ENCODE assay signal across 32 cellular contexts in genomic region chrX:80004458-80004857, GRCh38. TPM values are rescaled to one million over a fixed set of nuclear protein-coding genes. Genes with fewer than 3 reads are reported as not detected.
"Had no signal": no experiment of that assay in that cellular context is flagged by ENCODE, and none has a peak within 500 bp of the region (broad histone marks: within the 10 kb centered on the region; RNA-seq: fewer than 3 reads in every experiment).

No MANE protein-coding gene starts in this region.

- H3K4me1 Mint-ChIP-seq: stimulated activated effector memory CD8-positive, alpha-beta T cell treated with anti-CD3 and anti-CD28 coated beads, Interleukin-12 subunit alpha, Interleukin-12 subunit beta, amount 100 ng/mL, for 72 hours; stimulated activated memory B cell treated with anti-CD40 and anti-IgM and Interleukin-4, amounts not matched to agents 10 μg/mL and 1 μg/mL and 100 μg/mL, for 72 hours; stimulated activated naive B cell treated with anti-CD40 and anti-IgM and Interleukin-4, amounts not matched to agents 10 μg/mL and 1 μg/mL and 100 μg/mL, for 72 hours; stimulated activated naive CD8-positive, alpha-beta T cell treated with anti-CD3 and anti-CD28 coated beads, Interleukin-15, amount 100 ng/mL, for 72 hours had no signal

- H3K27ac Mint-ChIP-seq: stimulated activated effector memory CD8-positive, alpha-beta T cell treated with anti-CD3 and anti-CD28 coated beads, Interleukin-12 subunit alpha, Interleukin-12 subunit beta, amount 100 ng/mL, for 72 hours; stimulated activated memory B cell treated with anti-CD40 and anti-IgM and Interleukin-4, amounts not matched to agents 10 μg/mL and 1 μg/mL and 100 μg/mL, for 72 hours; stimulated activated naive B cell treated with anti-CD40 and anti-IgM and Interleukin-4, amounts not matched to agents 10 μg/mL and 1 μg/mL and 100 μg/mL, for 72 hours; stimulated activated naive CD8-positive, alpha-beta T cell treated with anti-CD3 and anti-CD28 coated beads, Interleukin-15, amount 100 ng/mL, for 72 hours; stimulated activated naive CD8-positive, alpha-beta T cell treated with anti-CD3 and anti-CD28 coated beads, Interleukin-15, Interleukin-2, amounts not matched to agents 100 ng/mL and 50 ng/mL, for 24 hours; type B pancreatic cell had no signal

- H3K4me3 ChIP-seq: stomach, suprapubic skin, testis, thoracic aorta, thyroid gland, tibial artery, tibial nerve, transverse colon, upper lobe of left lung, upper lobe of right lung, uterus, vagina had no signal

- H3K27me3 Mint-ChIP-seq: stimulated activated memory B cell treated with anti-CD40 and anti-IgM and Interleukin-4, amounts not matched to agents 10 μg/mL and 1 μg/mL and 100 μg/mL, for 72 hours; stimulated activated naive B cell treated with anti-CD40 and anti-IgM and Interleukin-4, amounts not matched to agents 10 μg/mL and 1 μg/mL and 100 μg/mL, for 72 hours; stimulated activated naive CD8-positive, alpha-beta T cell treated with anti-CD3 and anti-CD28 coated beads, Interleukin-15, amount 100 ng/mL, for 72 hours; stimulated activated naive CD8-positive, alpha-beta T cell treated with anti-CD3 and anti-CD28 coated beads, Interleukin-15, Interleukin-2, amounts not matched to agents 100 ng/mL and 50 ng/mL, for 24 hours; type B pancreatic cell had no signal

- H3K36me3 ChIP-seq: stomach, suprapubic skin, thoracic aorta, thyroid gland, tibial artery, tibial nerve, transverse colon, upper lobe of left lung, upper lobe of right lung, uterus, vagina had no signal

- H3K9me3 ChIP-seq: stomach, suprapubic skin, testis, thoracic aorta, thyroid gland, tibial artery, tibial nerve, transverse colon, upper lobe of left lung, upper lobe of right lung, uterus, vagina had no signal

- H3K36me3 Mint-ChIP-seq: stimulated activated effector memory CD8-positive, alpha-beta T cell treated with anti-CD3 and anti-CD28 coated beads, Interleukin-12 subunit alpha, Interleukin-12 subunit beta, amount 100 ng/mL, for 72 hours; stimulated activated memory B cell treated with anti-CD40 and anti-IgM and Interleukin-4, amounts not matched to agents 10 μg/mL and 1 μg/mL and 100 μg/mL, for 72 hours; stimulated activated naive B cell treated with anti-CD40 and anti-IgM and Interleukin-4, amounts not matched to agents 10 μg/mL and 1 μg/mL and 100 μg/mL, for 72 hours; type B pancreatic cell had no signal

- H3K27ac ChIP-seq: stomach, suprapubic skin, testis, thoracic aorta, thyroid gland, tibial artery, tibial nerve, transverse colon, upper lobe of left lung, upper lobe of right lung, uterus, vagina had no signal

- H3K9me3 Mint-ChIP-seq: stimulated activated effector memory CD8-positive, alpha-beta T cell treated with anti-CD3 and anti-CD28 coated beads, Interleukin-12 subunit alpha, Interleukin-12 subunit beta, amount 100 ng/mL, for 72 hours; stimulated activated memory B cell treated with anti-CD40 and anti-IgM and Interleukin-4, amounts not matched to agents 10 μg/mL and 1 μg/mL and 100 μg/mL, for 72 hours; stimulated activated naive CD8-positive, alpha-beta T cell treated with anti-CD3 and anti-CD28 coated beads, Interleukin-15, amount 100 ng/mL, for 72 hours; stimulated activated naive CD8-positive, alpha-beta T cell treated with anti-CD3 and anti-CD28 coated beads, Interleukin-15, Interleukin-2, amounts not matched to agents 100 ng/mL and 50 ng/mL, for 24 hours; type B pancreatic cell had no signal

- ATAC-seq: stimulated activated effector memory CD8-positive, alpha-beta T cell treated with anti-CD3 and anti-CD28 coated beads, Interleukin-12 subunit alpha, Interleukin-12 subunit beta, amount 100 ng/mL, for 72 hours; stimulated activated memory B cell treated with anti-CD40 and anti-IgM and Interleukin-4, amounts not matched to agents 10 μg/mL and 1 μg/mL and 100 μg/mL, for 72 hours; stimulated activated naive B cell treated with anti-CD40 and anti-IgM and Interleukin-4, amounts not matched to agents 10 μg/mL and 1 μg/mL and 100 μg/mL, for 72 hours; stimulated activated naive CD8-positive, alpha-beta T cell treated with anti-CD3 and anti-CD28 coated beads, Interleukin-15, amount 100 ng/mL, for 72 hours; stimulated activated naive CD8-positive, alpha-beta T cell treated with anti-CD3 and anti-CD28 coated beads, Interleukin-15, Interleukin-2, amounts not matched to agents 100 U/mL and 50 U/mL, for 24 hours; upper lobe of right lung had no signal

- FAIRE-seq: urothelium cell line had no signal

- H3K4me1 ChIP-seq: stomach, suprapubic skin, testis, thyroid gland, tibial artery, tibial nerve, transverse colon, upper lobe of left lung, upper lobe of right lung, uterus, vagina had no signal

- H3K4me3 Mint-ChIP-seq: stimulated activated effector memory CD8-positive, alpha-beta T cell treated with anti-CD3 and anti-CD28 coated beads, Interleukin-12 subunit alpha, Interleukin-12 subunit beta, amount 100 ng/mL, for 72 hours; stimulated activated memory B cell treated with anti-CD40 and anti-IgM and Interleukin-4, amounts not matched to agents 10 μg/mL and 1 μg/mL and 100 μg/mL, for 72 hours; stimulated activated naive B cell treated with anti-CD40 and anti-IgM and Interleukin-4, amounts not matched to agents 10 μg/mL and 1 μg/mL and 100 μg/mL, for 72 hours; stimulated activated naive CD8-positive, alpha-beta T cell treated with anti-CD3 and anti-CD28 coated beads, Interleukin-15, amount 100 ng/mL, for 72 hours; stimulated activated naive CD8-positive, alpha-beta T cell treated with anti-CD3 and anti-CD28 coated beads, Interleukin-15, Interleukin-2, amounts not matched to agents 100 ng/mL and 50 ng/mL, for 24 hours; type B pancreatic cell had no signal

- H3K27me3 ChIP-seq: stomach, suprapubic skin, testis, thyroid gland, tibial artery, tibial nerve, transverse colon, upper lobe of left lung, upper lobe of right lung, uterus, vagina had no signal

- DNase-seq: stimulated activated CD4-positive, alpha-beta T cell treated with anti-CD3 and anti-CD28 coated beads, Interleukin-2, amount 100 ng/mL, for 48 hours; stimulated activated CD4-positive, alpha-beta T cell treated with anti-CD3 and anti-CD28 coated beads, Interleukin-4, amount 100 ng/mL, for 1 hour; stimulated activated CD4-positive, alpha-beta T cell treated with anti-CD3 and anti-CD28 coated beads, Interleukin-4, amount 100 ng/mL, for 24 hours; stimulated activated CD4-positive, alpha-beta T cell treated with anti-CD3 and anti-CD28 coated beads, Interleukin-4, amount 100 ng/mL, for 4 hours; stimulated activated CD8-positive, alpha-beta memory T cell treated with anti-CD3 and anti-CD28 coated beads, Interleukin-4, amount 100 ng/mL, for 48 hours; stimulated activated naive B cell treated with anti-CD40 and anti-IgM and Interleukin-4, amounts not matched to agents 10 μg/mL and 1 μg/mL and 100 μg/mL, for 72 hours; stimulated activated naive CD4-positive, alpha-beta T cell; stimulated activated naive CD4-positive, alpha-beta T cell treated with Interleukin-2 at 50 U/mL for 16 hours; stimulated activated naive CD8-positive, alpha-beta T cell treated with anti-CD3 and anti-CD28 coated beads, Interleukin-15, amount 100 ng/mL, for 72 hours; stimulated activated naive CD8-positive, alpha-beta T cell treated with anti-CD3 and anti-CD28 coated beads, Interleukin-15, Interleukin-2, amounts not matched to agents 100 U/mL and 50 U/mL, for 24 hours; stomach; substantia nigra; testis; thyroid gland; tibial artery; transverse colon; trophoblast cell; upper lobe of left lung; upper lobe of right lung; uterus had no signal

RNA-seq across cellular contexts. Expression of gene TBX22, which starts 10.1 kb away (rescaled TPM):
- total RNA-seq: stomach, subcutaneous adipose tissue, suprapubic skin, thoracic aorta, tibial nerve, transverse colon, upper lobe of left lung, upper lobe of right lung, vagina had no signal
- polyA plus RNA-seq: stomach, thymus, urinary bladder had no signal
